20 cellular contexts compared by ENCODE assay signal in genomic region chr3:41247590-41247989, GRCh38.
"Had no signal": no experiment of that assay in that cellular context is flagged by ENCODE, and none has a peak within 500 bp of the region (broad histone marks: within the 10 kb centered on the region; RNA-seq: fewer than 3 reads in every experiment).

No MANE protein-coding gene starts in this region.

- H3K4me1 ChIP-seq: prostate gland had no signal

- H3K9me3 ChIP-seq: body of pancreas, prostate gland, thyroid gland had no signal

- H3K27ac Mint-ChIP-seq: activated B cell treated with CpG ODN at 0.5 μM for 24 hours; activated CD4-positive, alpha-beta T cell treated with anti-CD3 and anti-CD28 coated beads, Interleukin-2, amount 10 ng/mL, durations not matched to agents 7 days and 5 days; activated T-cell treated with anti-CD3 and anti-CD28 coated beads, Interleukin-2, amount 50 U/mL, for 72 hours; natural killer cell; stimulated activated memory B cell treated with anti-CD40 and anti-IgM and Interleukin-4, amounts not matched to agents 10 μg/mL and 1 μg/mL and 100 μg/mL, for 72 hours; T-helper 2 cell treated with Interferon-gamma antibody and Interleukin-4, amounts not matched to agents 5 μg/mL and 100 μg/mL, for 36 hours had no signal

- H3K36me3 ChIP-seq: prostate gland, thyroid gland had no signal

- H3K27me3 Mint-ChIP-seq: activated B cell treated with CpG ODN at 0.5 μM for 24 hours; activated CD4-positive, alpha-beta T cell treated with anti-CD3 and anti-CD28 coated beads, Interleukin-2, amount 10 ng/mL, durations not matched to agents 7 days and 5 days; central memory CD8-positive, alpha-beta T cell; stimulated activated memory B cell treated with anti-CD40 and anti-IgM and Interleukin-4, amounts not matched to agents 10 μg/mL and 1 μg/mL and 100 μg/mL, for 72 hours had no signal

- H3K27ac ChIP-seq: epithelial cell of prostate, prostate gland, thyroid gland had no signal

- H3K4me1 Mint-ChIP-seq: activated CD4-positive, alpha-beta T cell treated with anti-CD3 and anti-CD28 coated beads, Interleukin-2, amount 10 ng/mL, durations not matched to agents 7 days and 5 days had no signal

- H3K27me3 ChIP-seq: body of pancreas, heart right ventricle, thyroid gland had no signal

- DNase-seq: activated B cell treated with CpG ODN at 0.5 μM for 24 hours; activated CD4-positive, alpha-beta T cell treated with anti-CD3 and anti-CD28 coated beads, Interleukin-2, amount 10 ng/mL, durations not matched to agents 7 days and 5 days; activated CD8-positive, alpha-beta memory T cell treated with anti-CD3 and anti-CD28 coated beads, Interleukin-2, amount 50 U/mL, for 48 hours; activated gamma-delta T cell; activated T-cell treated with anti-CD3 and anti-CD28 coated beads, Interleukin-2, amount 50 U/mL, for 72 hours; body of pancreas; effector memory CD4-positive, alpha-beta T cell; left colon; natural killer cell; occipital lobe; stimulated activated CD4-positive, alpha-beta T cell treated with anti-CD3 and anti-CD28 coated beads, Interleukin-2, amount 100 ng/mL, for 48 hours; SW 1271 had no signal

- ATAC-seq: body of pancreas; left colon; natural killer cell; stimulated activated memory B cell treated with anti-CD40 and anti-IgM and Interleukin-4, amounts not matched to agents 10 μg/mL and 1 μg/mL and 100 μg/mL, for 72 hours had no signal

- H3K4me3 Mint-ChIP-seq: activated B cell treated with CpG ODN at 0.5 μM for 24 hours; activated CD4-positive, alpha-beta T cell treated with anti-CD3 and anti-CD28 coated beads, Interleukin-2, amount 10 ng/mL, durations not matched to agents 7 days and 5 days; activated T-cell treated with anti-CD3 and anti-CD28 coated beads, Interleukin-2, amount 50 U/mL, for 72 hours; central memory CD8-positive, alpha-beta T cell; natural killer cell; stimulated activated memory B cell treated with anti-CD40 and anti-IgM and Interleukin-4, amounts not matched to agents 10 μg/mL and 1 μg/mL and 100 μg/mL, for 72 hours; T-helper 2 cell treated with Interferon-gamma antibody and Interleukin-4, amounts not matched to agents 5 μg/mL and 100 μg/mL, for 36 hours had no signal

- H3K4me3 ChIP-seq: body of pancreas, heart right ventricle, prostate gland, thyroid gland had no signal

- H3K36me3 Mint-ChIP-seq: activated naive CD4-positive, alpha-beta T cell treated with anti-CD3 and anti-CD28 coated beads, Interleukin-2, amount 50 U/mL, for 72 hours; natural killer cell had no signal

- H3K9me3 Mint-ChIP-seq: activated B cell treated with CpG ODN at 0.5 μM for 24 hours; activated naive CD4-positive, alpha-beta T cell treated with anti-CD3 and anti-CD28 coated beads, Interleukin-2, amount 50 U/mL, for 72 hours; central memory CD8-positive, alpha-beta T cell; stimulated activated memory B cell treated with anti-CD40 and anti-IgM and Interleukin-4, amounts not matched to agents 10 μg/mL and 1 μg/mL and 100 μg/mL, for 72 hours; T-helper 2 cell treated with Interferon-gamma antibody and Interleukin-4, amounts not matched to agents 5 μg/mL and 100 μg/mL, for 36 hours had no signal
